In the genomic region with DNA sequence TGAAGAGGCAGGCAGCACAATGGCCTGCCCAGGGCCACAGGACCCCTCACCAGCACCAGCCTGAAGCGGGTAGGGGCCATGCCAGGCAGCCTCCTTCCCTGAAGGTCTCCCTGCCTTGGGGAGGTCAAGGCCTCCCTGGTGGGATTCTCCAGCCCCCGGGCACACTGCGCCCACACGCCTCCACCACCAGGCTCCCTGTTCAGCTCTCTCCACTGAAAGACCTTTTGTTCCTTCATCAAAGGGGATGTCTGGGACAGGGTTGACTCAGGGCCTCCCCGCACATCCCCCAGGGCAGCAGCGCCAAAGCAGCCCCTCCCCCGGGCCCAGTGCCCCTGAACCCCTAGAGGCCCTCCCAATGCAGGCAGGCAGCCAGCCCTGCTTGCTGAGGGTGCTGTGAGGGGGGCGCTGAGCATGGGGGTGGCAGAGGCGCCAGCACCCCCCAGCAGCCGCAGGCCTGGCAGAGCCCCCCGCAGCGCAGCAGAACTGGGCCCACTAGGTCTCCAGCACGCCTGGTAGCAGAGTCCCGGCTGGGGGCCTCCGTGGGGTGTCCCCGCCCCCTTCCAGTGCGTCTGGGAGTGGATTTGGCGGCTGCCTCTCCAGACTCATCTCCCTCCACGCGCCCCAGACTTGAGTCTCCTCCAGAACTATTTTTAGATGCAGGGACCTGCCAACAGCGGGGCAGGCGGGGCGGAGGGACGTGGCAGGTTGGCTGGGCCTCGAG, we compare ENCODE assay signal across 8 cellular contexts. TPM values are rescaled to one million over a fixed set of nuclear protein-coding genes. Genes with fewer than 3 reads are reported as not detected.
DNase-seq lines count a peak whose midpoint lies in the region; ATAC-seq and TF ChIP-seq lines count a peak whose summit lies in the region.

No MANE protein-coding gene starts in this region.

- H3K27ac Mint-ChIP-seq in HFFc6, result peak overlapping the region; percentile 95

- peaks cover 4% of the 10 kb centered on the region for H3K9me3 Mint-ChIP-seq in HFFc6

- H3K4me3 ChIP-seq in body of pancreas, result no peak overlapping the region

- TF ChIP-seq CTCF in HFFc6 (IDR thresholded peaks at IDR 0.05) (no peak), body of pancreas (IDR thresholded peaks at IDR 0.05) (no peak)

- H3K27ac ChIP-seq in body of pancreas, result peak overlapping the region; percentile 52 to 71 (median 66)
- peak overlapping the region; percentile 100 for H3K27ac ChIP-seq in substantia nigra (ENCODE audit: low read depth, low read length, poor library complexity, severe bottlenecking)

- H3K36me3 ChIP-seq in body of pancreas (replicated peaks in 1 of 2; ENCODE audit: insufficient read depth in 1 of 2, low read depth in 2 of 2), result peaks cover 0 to 8% of the 10 kb centered on the region in 2 donors

- H3K4me3 Mint-ChIP-seq in HFFc6, result peak overlapping the region; percentile 73

- H3K4me1 Mint-ChIP-seq in HFFc6 (ENCODE audit: low read depth), result peaks cover 56% of the 10 kb centered on the region

- H3K9me3 ChIP-seq in body of pancreas, result no peaks in the 10 kb centered on the region

- peaks cover 13% of the 10 kb centered on the region for H3K27me3 Mint-ChIP-seq in HFFc6 (ENCODE audit: insufficient read depth)

- DNase-seq in HFFc6, result peak; percentile 91
- DNase-seq in body of pancreas, result peak in 3 of 4 donors; percentile 66 to 84 (median 67)
- DNase-seq in inferior parietal cortex (ENCODE audit: extremely low spot score), result peak; percentile 75
- DNase-seq in substantia nigra (lab: John Stamatoyannopoulos, UW), result peak in 47 of 49 donors; percentile 69 to 97 (median 86)
- no peak for DNase-seq in activated CD4-positive, alpha-beta T cell treated with anti-CD3 and anti-CD28 coated beads, Interleukin-2, amount 50 U/mL, for 1 hour
- DNase-seq in SHP77 (lab: John Stamatoyannopoulos, UW), result no peak

- H3K36me3 Mint-ChIP-seq in HFFc6 (ENCODE audit: low read depth), result peaks cover 27% of the 10 kb centered on the region

- no peaks in the 10 kb centered on the region for H3K27me3 ChIP-seq in body of pancreas

- intact Hi-C loops in body of pancreas (cut with DNase I), result loop anchor here (5.0 kb wide), 1 partner anchor 149 kb away; no protein-coding TSS in a partner anchor

- WGBS in body of pancreas, 2 donors, result 44 to 55% methylated on average over 7 to 24 of the region's 25 CpGs

- no peak for TF ChIP-seq POLR2A in body of pancreas (IDR thresholded peaks at IDR 0.05)

- ATAC-seq in body of pancreas (peak; percentile 31), GM19452 (IDR thresholded peaks at IDR 0.05; ENCODE audit: unreplicated experiment) (no peak), GM19351 (IDR thresholded peaks at IDR 0.05; ENCODE audit: unreplicated experiment) (no peak)

- H3K4me1 ChIP-seq in body of pancreas, result peaks cover 51% of the 10 kb centered on the region

RNA-seq across cellular contexts. Expression of a gene that starts 13.1 kb away (rescaled TPM):
- total RNA-seq in HFFc6 (2021; fragmentation: NEBNext Ultra II Directional; extraction: Animal tissue kit (Norgen Biotek cat#: 25700)), result 100 to 1,000 TPM; 126 to 148 (median 130) TPM
- total RNA-seq in body of pancreas, result 10 to 100 TPM; 61.0 to 72.8 TPM

RNA-seq across cellular contexts. Expression of a gene that starts 19.5 kb away (rescaled TPM):
- not detected for total RNA-seq in HFFc6 (2021; fragmentation: NEBNext Ultra II Directional; extraction: Animal tissue kit (Norgen Biotek cat#: 25700))
- over 10,000 TPM; 14,932 to 20,352 TPM for total RNA-seq in body of pancreas

RNA-seq across cellular contexts. Expression of a gene that starts 31.3 kb away (rescaled TPM):
- total RNA-seq in HFFc6 (2021; fragmentation: NEBNext Ultra II Directional; extraction: Animal tissue kit (Norgen Biotek cat#: 25700)), result not detected
- total RNA-seq in body of pancreas, result over 10,000 TPM; 18,538 to 32,261 TPM

Comparison
In these comparisons a context has a peak if more than half of its experiments do, and no peak if none do; other contexts are left out.
1. DNase-seq: peak in HFFc6 (single experiment), body of pancreas (3 of 4), inferior parietal cortex (single experiment) and substantia nigra (47 of 49); none in activated CD4-positive, alpha-beta T cell treated with anti-CD3 and anti-CD28 coated beads, Interleukin-2, amount 50 U/mL, for 1 hour (single experiment) and SHP77 (0 of 2).
2. RNA of a gene that starts 19.5 kb away (total RNA-seq): 14,932 to 20,352 TPM in body of pancreas; not detected in HFFc6; every median in the first group is over 1,000 times any median in the second.
3. RNA of a gene that starts 31.3 kb away (total RNA-seq): 18,538 to 32,261 TPM in body of pancreas; not detected in HFFc6; every median in the first group is over 1,000 times any median in the second.